Comparison of ENCODE assay signal across 10 cellular contexts in genomic region chr7:130887182-130888016, GRCh38.
DNase-seq lines count a peak whose midpoint lies in the region; ATAC-seq and TF ChIP-seq lines count a peak whose summit lies in the region.
"Had no signal": no experiment of that assay in that cellular context is flagged by ENCODE, and none has a peak within 500 bp of the region (broad histone marks: within the 10 kb centered on the region; RNA-seq: fewer than 3 reads in every experiment).

No MANE protein-coding gene starts in this region.

- ATAC-seq in SK-N-SH treated with all-trans-retinoic acid at 6 μM for 48 hours (peak; percentile 54), gastrocnemius medialis (peak; percentile 2 to 24), GM18511 (IDR thresholded peaks at IDR 0.05; ENCODE audit: unreplicated experiment) (no peak)

- H3K27ac ChIP-seq in gastrocnemius medialis: peak overlapping the region; percentile 89 to 97 (median 94)

- intact Hi-C loops in gastrocnemius medialis (cut with DNase I; ENCODE audit: low total_unique reads): no loop called here

- H3K27me3 ChIP-seq in gastrocnemius medialis: no peaks in the 10 kb centered on the region

- DNase-seq in ELF-1 (ENCODE audit: low read depth, low spot score): peak; percentile 27
- no peak for DNase-seq in epithelial cell of proximal tubule (ENCODE audit: low read depth)
- peak in 1 of 2 donors; percentile 75 for DNase-seq in gastrocnemius medialis
- DNase-seq in NCI-H774 (lab: John Stamatoyannopoulos, UW): no peak
- DNase-seq in ureter (ENCODE audit: low spot score): no peak
- DNase-seq in stimulated activated CD4-positive, alpha-beta T cell treated with anti-CD3 and anti-CD28 coated beads, Interleukin-15, amount 100 ng/mL, for 24 hours: no peak
- DNase-seq: glutamatergic neuron, OCI-M1 had no signal

- no peak overlapping the region for H3K4me3 ChIP-seq in epithelial cell of proximal tubule (ENCODE audit: low read depth, low read length)
- peak overlapping the region in 3 of 4 donors; percentile 12 to 32 (median 19) for H3K4me3 ChIP-seq in gastrocnemius medialis

- TF ChIP-seq CTCF in epithelial cell of proximal tubule (conservative IDR thresholded peaks at IDR 0.05; ENCODE audit: low read depth, low read length): peak; percentile 3
- TF ChIP-seq CTCF in gastrocnemius medialis (IDR thresholded peaks at IDR 0.05 in 4 of 5, conservative IDR thresholded peaks at IDR 0.05 in 1 of 5): peak in 1 of 5 experiments; percentile 9

- in situ Hi-C loops in gastrocnemius medialis (cut with MboI; ENCODE audit: low sequenced_read_pairs in 4 of 4): loop anchor here in 1 of 4 donors (25.0 kb wide), 1 partner anchor 150 kb away; no protein-coding TSS in a partner anchor

- TF ChIP-seq POLR2A in gastrocnemius medialis (IDR thresholded peaks at IDR 0.05): peak in 1 of 2 donors; percentile 55

- peaks cover 0 to 39% of the 10 kb centered on the region in 2 donors for H3K36me3 ChIP-seq in gastrocnemius medialis

- peaks cover 91 to 95% of the 10 kb centered on the region in 2 donors for H3K4me1 ChIP-seq in gastrocnemius medialis

- no peaks in the 10 kb centered on the region for H3K9me3 ChIP-seq in gastrocnemius medialis

TF ChIP-seq in SK-N-SH treated with all-trans-retinoic acid at 6 μM for 48 hours, 23 proteins besides CTCF, POLR2A, EP300 and RAD21:
- peak; percentile 77; the same call in 1 of the 2 replicates for TF ChIP-seq CSDC2 (CRISPR knock-in tag; IDR thresholded peaks at IDR 0.05)
- no peak for TF ChIP-seq BACH2 (CRISPR knock-in tag; IDR thresholded peaks at IDR 0.05; ENCODE audit: borderline replicate concordance)
- 0 out of 2 replicates have a peak, but pooled peaks have one; percentile 20 for TF ChIP-seq RARB (CRISPR knock-in tag; IDR thresholded peaks at IDR 0.05)
- no peak for TF ChIP-seq ARNTL (CRISPR knock-in tag; IDR thresholded peaks at IDR 0.05; ENCODE audit: borderline replicate concordance, low read depth)
- TF ChIP-seq TSHZ2 (CRISPR knock-in tag; IDR thresholded peaks at IDR 0.05): no peak
- TF ChIP-seq ESRRG (CRISPR knock-in tag; IDR thresholded peaks at IDR 0.05): no peak
- TF ChIP-seq GLIS3 (CRISPR knock-in tag; IDR thresholded peaks at IDR 0.05): no peak
- no peak for TF ChIP-seq TCF4 (CRISPR knock-in tag; IDR thresholded peaks at IDR 0.05; ENCODE audit: borderline replicate concordance)
- no peak for TF ChIP-seq ZNF565 (CRISPR knock-in tag; conservative IDR thresholded peaks at IDR 0.05; ENCODE audit: low read depth)
- peak; percentile 80; the same call in 1 of the 2 replicates for TF ChIP-seq ZFP3 (CRISPR knock-in tag; IDR thresholded peaks at IDR 0.05)
- TF ChIP-seq ZC3H10 (CRISPR knock-in tag; IDR thresholded peaks at IDR 0.05): peak; percentile 58; the same call in 1 of the 2 replicates
- TF ChIP-seq PATZ1 (CRISPR knock-in tag; IDR thresholded peaks at IDR 0.05; ENCODE audit: borderline replicate concordance): peak; percentile 85; the same call in 1 of the 2 replicates
- TF ChIP-seq CREB5 (CRISPR knock-in tag; IDR thresholded peaks at IDR 0.05; ENCODE audit: low read depth): no peak
- TF ChIP-seq POU6F1 (CRISPR knock-in tag; IDR thresholded peaks at IDR 0.05; ENCODE audit: borderline replicate concordance, low read depth): no peak
- no peak for TF ChIP-seq CSRNP3 (CRISPR knock-in tag; IDR thresholded peaks at IDR 0.05)
- TF ChIP-seq SNAI2 (CRISPR knock-in tag; IDR thresholded peaks at IDR 0.05): no peak; the same call in none of the 2 replicates
- peak; percentile 66 for TF ChIP-seq ISL1 (CRISPR knock-in tag; IDR thresholded peaks at IDR 0.05)
- TF ChIP-seq OSR1 (CRISPR knock-in tag; IDR thresholded peaks at IDR 0.05): no peak
- no peak for TF ChIP-seq ZNF8 (CRISPR knock-in tag; IDR thresholded peaks at IDR 0.05)
- TF ChIP-seq PPARA (CRISPR knock-in tag; IDR thresholded peaks at IDR 0.05; ENCODE audit: borderline replicate concordance): no peak
- no peak for TF ChIP-seq ZFP30 (CRISPR knock-in tag; IDR thresholded peaks at IDR 0.05)
- TF ChIP-seq TOX (CRISPR knock-in tag; IDR thresholded peaks at IDR 0.05; ENCODE audit: borderline replicate concordance): peak; percentile 58; the same call in 1 of the 2 replicates
- no peak for TF ChIP-seq ZNF70 (CRISPR knock-in tag; IDR thresholded peaks at IDR 0.05)
